Comparison of ENCODE assay signal across 1 cellular context in genomic region chr22:22901578-22902218, GRCh38.
A peak's percentile ranks its signal among the peaks of the same experiment; 100 is the strongest.
TF ChIP-seq lines count a peak whose summit lies in the region.

No MANE protein-coding gene starts in this region.

TF ChIP-seq in GM12878, 131 proteins besides CTCF, POLR2A, EP300 and RAD21 (continued from another document and continues in another):
- TF ChIP-seq, protein P1, sequence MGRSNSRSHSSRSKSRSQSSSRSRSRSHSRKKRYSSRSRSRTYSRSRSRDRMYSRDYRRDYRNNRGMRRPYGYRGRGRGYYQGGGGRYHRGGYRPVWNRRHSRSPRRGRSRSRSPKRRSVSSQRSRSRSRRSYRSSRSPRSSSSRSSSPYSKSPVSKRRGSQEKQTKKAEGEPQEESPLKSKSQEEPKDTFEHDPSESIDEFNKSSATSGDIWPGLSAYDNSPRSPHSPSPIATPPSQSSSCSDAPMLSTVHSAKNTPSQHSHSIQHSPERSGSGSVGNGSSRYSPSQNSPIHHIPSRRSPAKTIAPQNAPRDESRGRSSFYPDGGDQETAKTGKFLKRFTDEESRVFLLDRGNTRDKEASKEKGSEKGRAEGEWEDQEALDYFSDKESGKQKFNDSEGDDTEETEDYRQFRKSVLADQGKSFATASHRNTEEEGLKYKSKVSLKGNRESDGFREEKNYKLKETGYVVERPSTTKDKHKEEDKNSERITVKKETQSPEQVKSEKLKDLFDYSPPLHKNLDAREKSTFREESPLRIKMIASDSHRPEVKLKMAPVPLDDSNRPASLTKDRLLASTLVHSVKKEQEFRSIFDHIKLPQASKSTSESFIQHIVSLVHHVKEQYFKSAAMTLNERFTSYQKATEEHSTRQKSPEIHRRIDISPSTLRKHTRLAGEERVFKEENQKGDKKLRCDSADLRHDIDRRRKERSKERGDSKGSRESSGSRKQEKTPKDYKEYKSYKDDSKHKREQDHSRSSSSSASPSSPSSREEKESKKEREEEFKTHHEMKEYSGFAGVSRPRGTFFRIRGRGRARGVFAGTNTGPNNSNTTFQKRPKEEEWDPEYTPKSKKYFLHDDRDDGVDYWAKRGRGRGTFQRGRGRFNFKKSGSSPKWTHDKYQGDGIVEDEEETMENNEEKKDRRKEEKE (IDR thresholded peaks at IDR 0.05), result peak; percentile 12; the same call in 1 of the 2 replicates
- TF ChIP-seq SIN3A (IDR thresholded peaks at IDR 0.05; ENCODE audit: low read depth, low read length) (no peak), LARP7 (IDR thresholded peaks at IDR 0.05) (peak; percentile 39; the same call in 1 of the 2 replicates), CREM (IDR thresholded peaks at IDR 0.05; ENCODE audit: low read depth) (no peak; the same call in 1 of the 2 replicates), ZNF274 (IDR thresholded peaks at IDR 0.05; ENCODE audit: insufficient read depth, insufficient read length) (no peak), TCF7 (IDR thresholded peaks at IDR 0.05; ENCODE audit: borderline replicate concordance) (no peak), EGR1 (IDR thresholded peaks at IDR 0.05; ENCODE audit: borderline replicate concordance in 1 of 2, low read depth in 2 of 2, low read length in 2 of 2) (0 out of 3 replicates have a peak, but pooled peaks of 1 of the 2 experiments have one; percentile 40), ELK1 (IDR thresholded peaks at IDR 0.05; ENCODE audit: low read depth, low read length) (no peak), BRCA1 (IDR thresholded peaks at IDR 0.05; ENCODE audit: low read depth, low read length) (no peak), JUND (IDR thresholded peaks at IDR 0.05; ENCODE audit: low read depth, low read length) (no peak), JUNB (IDR thresholded peaks at IDR 0.05) (no peak), MLLT1 (IDR thresholded peaks at IDR 0.05) (peak; percentile 92), HDAC2 (IDR thresholded peaks at IDR 0.05) (no peak), MYB (IDR thresholded peaks at IDR 0.05; ENCODE audit: borderline replicate concordance, low read depth, low read length) (no peak), NR2C1 (IDR thresholded peaks at IDR 0.05) (no peak), USF2 (IDR thresholded peaks at IDR 0.05; ENCODE audit: borderline replicate concordance, low read depth, low read length) (no peak), MYC (IDR thresholded peaks at IDR 0.05; ENCODE audit: insufficient read depth, insufficient read length, insufficient replicate concordance, low read length, severe bottlenecking) (no peak), SMAD1 (IDR thresholded peaks at IDR 0.05; ENCODE audit: low read depth, partially characterized antibody) (no peak), SIX5 (IDR thresholded peaks at IDR 0.05; ENCODE audit: low read depth, low read length, severe bottlenecking) (no peak), IKZF1 (conservative IDR thresholded peaks at IDR 0.05) (peak; percentile 75), TCF12 (IDR thresholded peaks at IDR 0.05; ENCODE audit: low read depth, low read length) (peak; percentile 10; the same call in 1 of the 2 replicates), TARDBP (IDR thresholded peaks at IDR 0.05; ENCODE audit: borderline replicate concordance) (peak; percentile 28; the same call in 1 of the 2 replicates), MEF2B (IDR thresholded peaks at IDR 0.05; ENCODE audit: partially characterized antibody, poor library complexity, severe bottlenecking) (no peak)
- TF ChIP-seq, protein P2, sequence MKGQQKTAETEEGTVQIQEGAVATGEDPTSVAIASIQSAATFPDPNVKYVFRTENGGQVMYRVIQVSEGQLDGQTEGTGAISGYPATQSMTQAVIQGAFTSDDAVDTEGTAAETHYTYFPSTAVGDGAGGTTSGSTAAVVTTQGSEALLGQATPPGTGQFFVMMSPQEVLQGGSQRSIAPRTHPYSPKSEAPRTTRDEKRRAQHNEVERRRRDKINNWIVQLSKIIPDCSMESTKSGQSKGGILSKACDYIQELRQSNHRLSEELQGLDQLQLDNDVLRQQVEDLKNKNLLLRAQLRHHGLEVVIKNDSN (IDR thresholded peaks at IDR 0.05; ENCODE audit: borderline replicate concordance, extremely low read length, insufficient read depth, low read depth, low read length), result no peak
- TF ChIP-seq, protein P3, sequence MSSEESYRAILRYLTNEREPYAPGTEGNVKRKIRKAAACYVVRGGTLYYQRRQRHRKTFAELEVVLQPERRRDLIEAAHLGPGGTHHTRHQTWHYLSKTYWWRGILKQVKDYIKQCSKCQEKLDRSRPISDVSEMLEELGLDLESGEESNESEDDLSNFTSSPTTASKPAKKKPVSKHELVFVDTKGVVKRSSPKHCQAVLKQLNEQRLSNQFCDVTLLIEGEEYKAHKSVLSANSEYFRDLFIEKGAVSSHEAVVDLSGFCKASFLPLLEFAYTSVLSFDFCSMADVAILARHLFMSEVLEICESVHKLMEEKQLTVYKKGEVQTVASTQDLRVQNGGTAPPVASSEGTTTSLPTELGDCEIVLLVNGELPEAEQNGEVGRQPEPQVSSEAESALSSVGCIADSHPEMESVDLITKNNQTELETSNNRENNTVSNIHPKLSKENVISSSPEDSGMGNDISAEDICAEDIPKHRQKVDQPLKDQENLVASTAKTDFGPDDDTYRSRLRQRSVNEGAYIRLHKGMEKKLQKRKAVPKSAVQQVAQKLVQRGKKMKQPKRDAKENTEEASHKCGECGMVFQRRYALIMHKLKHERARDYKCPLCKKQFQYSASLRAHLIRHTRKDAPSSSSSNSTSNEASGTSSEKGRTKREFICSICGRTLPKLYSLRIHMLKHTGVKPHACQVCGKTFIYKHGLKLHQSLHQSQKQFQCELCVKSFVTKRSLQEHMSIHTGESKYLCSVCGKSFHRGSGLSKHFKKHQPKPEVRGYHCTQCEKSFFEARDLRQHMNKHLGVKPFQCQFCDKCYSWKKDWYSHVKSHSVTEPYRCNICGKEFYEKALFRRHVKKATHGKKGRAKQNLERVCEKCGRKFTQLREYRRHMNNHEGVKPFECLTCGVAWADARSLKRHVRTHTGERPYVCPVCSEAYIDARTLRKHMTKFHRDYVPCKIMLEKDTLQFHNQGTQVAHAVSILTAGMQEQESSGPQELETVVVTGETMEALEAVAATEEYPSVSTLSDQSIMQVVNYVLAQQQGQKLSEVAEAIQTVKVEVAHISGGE (CRISPR knock-in tag; IDR thresholded peaks at IDR 0.05), result peak; percentile 15
- TF ChIP-seq, protein P4, sequence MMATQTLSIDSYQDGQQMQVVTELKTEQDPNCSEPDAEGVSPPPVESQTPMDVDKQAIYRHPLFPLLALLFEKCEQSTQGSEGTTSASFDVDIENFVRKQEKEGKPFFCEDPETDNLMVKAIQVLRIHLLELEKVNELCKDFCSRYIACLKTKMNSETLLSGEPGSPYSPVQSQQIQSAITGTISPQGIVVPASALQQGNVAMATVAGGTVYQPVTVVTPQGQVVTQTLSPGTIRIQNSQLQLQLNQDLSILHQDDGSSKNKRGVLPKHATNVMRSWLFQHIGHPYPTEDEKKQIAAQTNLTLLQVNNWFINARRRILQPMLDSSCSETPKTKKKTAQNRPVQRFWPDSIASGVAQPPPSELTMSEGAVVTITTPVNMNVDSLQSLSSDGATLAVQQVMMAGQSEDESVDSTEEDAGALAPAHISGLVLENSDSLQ (IDR thresholded peaks at IDR 0.05), result no peak
- TF ChIP-seq, protein P5, sequence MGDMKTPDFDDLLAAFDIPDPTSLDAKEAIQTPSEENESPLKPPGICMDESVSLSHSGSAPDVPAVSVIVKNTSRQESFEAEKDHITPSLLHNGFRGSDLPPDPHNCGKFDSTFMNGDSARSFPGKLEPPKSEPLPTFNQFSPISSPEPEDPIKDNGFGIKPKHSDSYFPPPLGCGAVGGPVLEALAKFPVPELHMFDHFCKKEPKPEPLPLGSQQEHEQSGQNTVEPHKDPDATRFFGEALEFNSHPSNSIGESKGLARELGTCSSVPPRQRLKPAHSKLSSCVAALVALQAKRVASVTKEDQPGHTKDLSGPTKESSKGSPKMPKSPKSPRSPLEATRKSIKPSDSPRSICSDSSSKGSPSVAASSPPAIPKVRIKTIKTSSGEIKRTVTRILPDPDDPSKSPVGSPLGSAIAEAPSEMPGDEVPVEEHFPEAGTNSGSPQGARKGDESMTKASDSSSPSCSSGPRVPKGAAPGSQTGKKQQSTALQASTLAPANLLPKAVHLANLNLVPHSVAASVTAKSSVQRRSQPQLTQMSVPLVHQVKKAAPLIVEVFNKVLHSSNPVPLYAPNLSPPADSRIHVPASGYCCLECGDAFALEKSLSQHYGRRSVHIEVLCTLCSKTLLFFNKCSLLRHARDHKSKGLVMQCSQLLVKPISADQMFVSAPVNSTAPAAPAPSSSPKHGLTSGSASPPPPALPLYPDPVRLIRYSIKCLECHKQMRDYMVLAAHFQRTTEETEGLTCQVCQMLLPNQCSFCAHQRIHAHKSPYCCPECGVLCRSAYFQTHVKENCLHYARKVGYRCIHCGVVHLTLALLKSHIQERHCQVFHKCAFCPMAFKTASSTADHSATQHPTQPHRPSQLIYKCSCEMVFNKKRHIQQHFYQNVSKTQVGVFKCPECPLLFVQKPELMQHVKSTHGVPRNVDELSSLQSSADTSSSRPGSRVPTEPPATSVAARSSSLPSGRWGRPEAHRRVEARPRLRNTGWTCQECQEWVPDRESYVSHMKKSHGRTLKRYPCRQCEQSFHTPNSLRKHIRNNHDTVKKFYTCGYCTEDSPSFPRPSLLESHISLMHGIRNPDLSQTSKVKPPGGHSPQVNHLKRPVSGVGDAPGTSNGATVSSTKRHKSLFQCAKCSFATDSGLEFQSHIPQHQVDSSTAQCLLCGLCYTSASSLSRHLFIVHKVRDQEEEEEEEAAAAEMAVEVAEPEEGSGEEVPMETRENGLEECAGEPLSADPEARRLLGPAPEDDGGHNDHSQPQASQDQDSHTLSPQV (IDR thresholded peaks at IDR 0.05), result no peak
- TF ChIP-seq, protein P6, sequence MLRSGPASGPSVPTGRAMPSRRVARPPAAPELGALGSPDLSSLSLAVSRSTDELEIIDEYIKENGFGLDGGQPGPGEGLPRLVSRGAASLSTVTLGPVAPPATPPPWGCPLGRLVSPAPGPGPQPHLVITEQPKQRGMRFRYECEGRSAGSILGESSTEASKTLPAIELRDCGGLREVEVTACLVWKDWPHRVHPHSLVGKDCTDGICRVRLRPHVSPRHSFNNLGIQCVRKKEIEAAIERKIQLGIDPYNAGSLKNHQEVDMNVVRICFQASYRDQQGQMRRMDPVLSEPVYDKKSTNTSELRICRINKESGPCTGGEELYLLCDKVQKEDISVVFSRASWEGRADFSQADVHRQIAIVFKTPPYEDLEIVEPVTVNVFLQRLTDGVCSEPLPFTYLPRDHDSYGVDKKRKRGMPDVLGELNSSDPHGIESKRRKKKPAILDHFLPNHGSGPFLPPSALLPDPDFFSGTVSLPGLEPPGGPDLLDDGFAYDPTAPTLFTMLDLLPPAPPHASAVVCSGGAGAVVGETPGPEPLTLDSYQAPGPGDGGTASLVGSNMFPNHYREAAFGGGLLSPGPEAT (IDR thresholded peaks at IDR 0.05; ENCODE audit: low read depth), result 0 out of 2 replicates have a peak, but pooled peaks have one; percentile 28
- TF ChIP-seq, protein P7, sequence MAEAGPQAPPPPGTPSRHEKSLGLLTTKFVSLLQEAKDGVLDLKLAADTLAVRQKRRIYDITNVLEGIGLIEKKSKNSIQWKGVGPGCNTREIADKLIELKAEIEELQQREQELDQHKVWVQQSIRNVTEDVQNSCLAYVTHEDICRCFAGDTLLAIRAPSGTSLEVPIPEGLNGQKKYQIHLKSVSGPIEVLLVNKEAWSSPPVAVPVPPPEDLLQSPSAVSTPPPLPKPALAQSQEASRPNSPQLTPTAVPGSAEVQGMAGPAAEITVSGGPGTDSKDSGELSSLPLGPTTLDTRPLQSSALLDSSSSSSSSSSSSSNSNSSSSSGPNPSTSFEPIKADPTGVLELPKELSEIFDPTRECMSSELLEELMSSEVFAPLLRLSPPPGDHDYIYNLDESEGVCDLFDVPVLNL (IDR thresholded peaks at IDR 0.05; ENCODE audit: low read depth, low read length), result no peak
- TF ChIP-seq, protein P8, sequence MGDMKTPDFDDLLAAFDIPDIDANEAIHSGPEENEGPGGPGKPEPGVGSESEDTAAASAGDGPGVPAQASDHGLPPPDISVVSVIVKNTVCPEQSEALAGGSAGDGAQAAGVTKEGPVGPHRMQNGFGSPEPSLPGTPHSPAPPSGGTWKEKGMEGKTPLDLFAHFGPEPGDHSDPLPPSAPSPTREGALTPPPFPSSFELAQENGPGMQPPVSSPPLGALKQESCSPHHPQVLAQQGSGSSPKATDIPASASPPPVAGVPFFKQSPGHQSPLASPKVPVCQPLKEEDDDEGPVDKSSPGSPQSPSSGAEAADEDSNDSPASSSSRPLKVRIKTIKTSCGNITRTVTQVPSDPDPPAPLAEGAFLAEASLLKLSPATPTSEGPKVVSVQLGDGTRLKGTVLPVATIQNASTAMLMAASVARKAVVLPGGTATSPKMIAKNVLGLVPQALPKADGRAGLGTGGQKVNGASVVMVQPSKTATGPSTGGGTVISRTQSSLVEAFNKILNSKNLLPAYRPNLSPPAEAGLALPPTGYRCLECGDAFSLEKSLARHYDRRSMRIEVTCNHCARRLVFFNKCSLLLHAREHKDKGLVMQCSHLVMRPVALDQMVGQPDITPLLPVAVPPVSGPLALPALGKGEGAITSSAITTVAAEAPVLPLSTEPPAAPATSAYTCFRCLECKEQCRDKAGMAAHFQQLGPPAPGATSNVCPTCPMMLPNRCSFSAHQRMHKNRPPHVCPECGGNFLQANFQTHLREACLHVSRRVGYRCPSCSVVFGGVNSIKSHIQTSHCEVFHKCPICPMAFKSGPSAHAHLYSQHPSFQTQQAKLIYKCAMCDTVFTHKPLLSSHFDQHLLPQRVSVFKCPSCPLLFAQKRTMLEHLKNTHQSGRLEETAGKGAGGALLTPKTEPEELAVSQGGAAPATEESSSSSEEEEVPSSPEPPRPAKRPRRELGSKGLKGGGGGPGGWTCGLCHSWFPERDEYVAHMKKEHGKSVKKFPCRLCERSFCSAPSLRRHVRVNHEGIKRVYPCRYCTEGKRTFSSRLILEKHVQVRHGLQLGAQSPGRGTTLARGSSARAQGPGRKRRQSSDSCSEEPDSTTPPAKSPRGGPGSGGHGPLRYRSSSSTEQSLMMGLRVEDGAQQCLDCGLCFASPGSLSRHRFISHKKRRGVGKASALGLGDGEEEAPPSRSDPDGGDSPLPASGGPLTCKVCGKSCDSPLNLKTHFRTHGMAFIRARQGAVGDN (IDR thresholded peaks at IDR 0.05), result peak; percentile 58
